In the genomic region with DNA sequence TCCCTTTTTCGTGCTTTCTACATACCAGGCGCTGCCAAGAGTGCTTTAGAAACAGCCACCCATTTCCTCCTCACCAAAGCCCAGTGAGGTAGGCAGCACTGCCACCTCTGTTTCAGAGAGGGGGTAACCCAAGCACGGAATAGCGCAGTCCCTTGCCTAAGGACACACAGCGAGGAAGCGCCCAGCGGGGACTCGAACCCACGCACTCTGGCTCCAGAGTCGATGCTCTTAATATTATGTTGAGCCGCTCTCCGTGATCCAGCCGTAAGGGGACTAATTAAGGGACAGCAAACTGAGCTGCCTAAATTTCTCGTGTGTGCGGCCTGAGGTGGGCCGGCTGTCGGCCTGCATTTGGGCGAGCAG, we compare ENCODE assay signal across 1 cellular context.
TF ChIP-seq lines count a peak whose summit lies in the region.

No MANE protein-coding gene starts in this region.

TF ChIP-seq in HepG2, 621 proteins besides CTCF, POLR2A, EP300 and RAD21 (continues in another document):
- TF ChIP-seq, protein P1, sequence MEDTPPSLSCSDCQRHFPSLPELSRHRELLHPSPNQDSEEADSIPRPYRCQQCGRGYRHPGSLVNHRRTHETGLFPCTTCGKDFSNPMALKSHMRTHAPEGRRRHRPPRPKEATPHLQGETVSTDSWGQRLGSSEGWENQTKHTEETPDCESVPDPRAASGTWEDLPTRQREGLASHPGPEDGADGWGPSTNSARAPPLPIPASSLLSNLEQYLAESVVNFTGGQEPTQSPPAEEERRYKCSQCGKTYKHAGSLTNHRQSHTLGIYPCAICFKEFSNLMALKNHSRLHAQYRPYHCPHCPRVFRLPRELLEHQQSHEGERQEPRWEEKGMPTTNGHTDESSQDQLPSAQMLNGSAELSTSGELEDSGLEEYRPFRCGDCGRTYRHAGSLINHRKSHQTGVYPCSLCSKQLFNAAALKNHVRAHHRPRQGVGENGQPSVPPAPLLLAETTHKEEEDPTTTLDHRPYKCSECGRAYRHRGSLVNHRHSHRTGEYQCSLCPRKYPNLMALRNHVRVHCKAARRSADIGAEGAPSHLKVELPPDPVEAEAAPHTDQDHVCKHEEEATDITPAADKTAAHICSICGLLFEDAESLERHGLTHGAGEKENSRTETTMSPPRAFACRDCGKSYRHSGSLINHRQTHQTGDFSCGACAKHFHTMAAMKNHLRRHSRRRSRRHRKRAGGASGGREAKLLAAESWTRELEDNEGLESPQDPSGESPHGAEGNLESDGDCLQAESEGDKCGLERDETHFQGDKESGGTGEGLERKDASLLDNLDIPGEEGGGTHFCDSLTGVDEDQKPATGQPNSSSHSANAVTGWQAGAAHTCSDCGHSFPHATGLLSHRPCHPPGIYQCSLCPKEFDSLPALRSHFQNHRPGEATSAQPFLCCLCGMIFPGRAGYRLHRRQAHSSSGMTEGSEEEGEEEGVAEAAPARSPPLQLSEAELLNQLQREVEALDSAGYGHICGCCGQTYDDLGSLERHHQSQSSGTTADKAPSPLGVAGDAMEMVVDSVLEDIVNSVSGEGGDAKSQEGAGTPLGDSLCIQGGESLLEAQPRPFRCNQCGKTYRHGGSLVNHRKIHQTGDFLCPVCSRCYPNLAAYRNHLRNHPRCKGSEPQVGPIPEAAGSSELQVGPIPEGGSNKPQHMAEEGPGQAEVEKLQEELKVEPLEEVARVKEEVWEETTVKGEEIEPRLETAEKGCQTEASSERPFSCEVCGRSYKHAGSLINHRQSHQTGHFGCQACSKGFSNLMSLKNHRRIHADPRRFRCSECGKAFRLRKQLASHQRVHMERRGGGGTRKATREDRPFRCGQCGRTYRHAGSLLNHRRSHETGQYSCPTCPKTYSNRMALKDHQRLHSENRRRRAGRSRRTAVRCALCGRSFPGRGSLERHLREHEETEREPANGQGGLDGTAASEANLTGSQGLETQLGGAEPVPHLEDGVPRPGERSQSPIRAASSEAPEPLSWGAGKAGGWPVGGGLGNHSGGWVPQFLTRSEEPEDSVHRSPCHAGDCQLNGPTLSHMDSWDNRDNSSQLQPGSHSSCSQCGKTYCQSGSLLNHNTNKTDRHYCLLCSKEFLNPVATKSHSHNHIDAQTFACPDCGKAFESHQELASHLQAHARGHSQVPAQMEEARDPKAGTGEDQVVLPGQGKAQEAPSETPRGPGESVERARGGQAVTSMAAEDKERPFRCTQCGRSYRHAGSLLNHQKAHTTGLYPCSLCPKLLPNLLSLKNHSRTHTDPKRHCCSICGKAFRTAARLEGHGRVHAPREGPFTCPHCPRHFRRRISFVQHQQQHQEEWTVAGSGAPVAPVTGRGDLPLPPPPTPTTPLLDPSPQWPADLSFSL (CRISPR knock-in tag; IDR thresholded peaks at IDR 0.05), result no peak
- TF ChIP-seq ADNP (CRISPR knock-in tag; IDR thresholded peaks at IDR 0.05), result peak; percentile 83; the same call in 1 of the 2 replicates
- no peak for TF ChIP-seq ZNF562 (CRISPR knock-in tag; IDR thresholded peaks at IDR 0.05; ENCODE audit: borderline replicate concordance)
- no peak for TF ChIP-seq HNRNPL (IDR thresholded peaks at IDR 0.05; ENCODE audit: low read depth, low read length)
- no peak for TF ChIP-seq NCOR1 (IDR thresholded peaks at IDR 0.05; ENCODE audit: borderline replicate concordance, low read length)
- 0 out of 2 replicates have a peak, but pooled peaks have one; percentile 5 for TF ChIP-seq MIXL1 (CRISPR knock-in tag; IDR thresholded peaks at IDR 0.05)
- peak; percentile 69; the same call in 1 of the 2 replicates for TF ChIP-seq ZMYM2 (CRISPR knock-in tag; IDR thresholded peaks at IDR 0.05)
- TF ChIP-seq HES4 (CRISPR knock-in tag; IDR thresholded peaks at IDR 0.05; ENCODE audit: borderline replicate concordance), result no peak
- no peak for TF ChIP-seq KLF13 (CRISPR knock-in tag; IDR thresholded peaks at IDR 0.05)
- TF ChIP-seq, protein P2, sequence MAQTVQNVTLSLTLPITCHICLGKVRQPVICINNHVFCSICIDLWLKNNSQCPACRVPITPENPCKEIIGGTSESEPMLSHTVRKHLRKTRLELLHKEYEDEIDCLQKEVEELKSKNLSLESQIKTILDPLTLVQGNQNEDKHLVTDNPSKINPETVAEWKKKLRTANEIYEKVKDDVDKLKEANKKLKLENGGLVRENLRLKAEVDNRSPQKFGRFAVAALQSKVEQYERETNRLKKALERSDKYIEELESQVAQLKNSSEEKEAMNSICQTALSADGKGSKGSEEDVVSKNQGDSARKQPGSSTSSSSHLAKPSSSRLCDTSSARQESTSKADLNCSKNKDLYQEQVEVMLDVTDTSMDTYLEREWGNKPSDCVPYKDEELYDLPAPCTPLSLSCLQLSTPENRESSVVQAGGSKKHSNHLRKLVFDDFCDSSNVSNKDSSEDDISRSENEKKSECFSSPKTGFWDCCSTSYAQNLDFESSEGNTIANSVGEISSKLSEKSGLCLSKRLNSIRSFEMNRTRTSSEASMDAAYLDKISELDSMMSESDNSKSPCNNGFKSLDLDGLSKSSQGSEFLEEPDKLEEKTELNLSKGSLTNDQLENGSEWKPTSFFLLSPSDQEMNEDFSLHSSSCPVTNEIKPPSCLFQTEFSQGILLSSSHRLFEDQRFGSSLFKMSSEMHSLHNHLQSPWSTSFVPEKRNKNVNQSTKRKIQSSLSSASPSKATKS (CRISPR knock-in tag; IDR thresholded peaks at IDR 0.05), result no peak
- TF ChIP-seq, protein P3, sequence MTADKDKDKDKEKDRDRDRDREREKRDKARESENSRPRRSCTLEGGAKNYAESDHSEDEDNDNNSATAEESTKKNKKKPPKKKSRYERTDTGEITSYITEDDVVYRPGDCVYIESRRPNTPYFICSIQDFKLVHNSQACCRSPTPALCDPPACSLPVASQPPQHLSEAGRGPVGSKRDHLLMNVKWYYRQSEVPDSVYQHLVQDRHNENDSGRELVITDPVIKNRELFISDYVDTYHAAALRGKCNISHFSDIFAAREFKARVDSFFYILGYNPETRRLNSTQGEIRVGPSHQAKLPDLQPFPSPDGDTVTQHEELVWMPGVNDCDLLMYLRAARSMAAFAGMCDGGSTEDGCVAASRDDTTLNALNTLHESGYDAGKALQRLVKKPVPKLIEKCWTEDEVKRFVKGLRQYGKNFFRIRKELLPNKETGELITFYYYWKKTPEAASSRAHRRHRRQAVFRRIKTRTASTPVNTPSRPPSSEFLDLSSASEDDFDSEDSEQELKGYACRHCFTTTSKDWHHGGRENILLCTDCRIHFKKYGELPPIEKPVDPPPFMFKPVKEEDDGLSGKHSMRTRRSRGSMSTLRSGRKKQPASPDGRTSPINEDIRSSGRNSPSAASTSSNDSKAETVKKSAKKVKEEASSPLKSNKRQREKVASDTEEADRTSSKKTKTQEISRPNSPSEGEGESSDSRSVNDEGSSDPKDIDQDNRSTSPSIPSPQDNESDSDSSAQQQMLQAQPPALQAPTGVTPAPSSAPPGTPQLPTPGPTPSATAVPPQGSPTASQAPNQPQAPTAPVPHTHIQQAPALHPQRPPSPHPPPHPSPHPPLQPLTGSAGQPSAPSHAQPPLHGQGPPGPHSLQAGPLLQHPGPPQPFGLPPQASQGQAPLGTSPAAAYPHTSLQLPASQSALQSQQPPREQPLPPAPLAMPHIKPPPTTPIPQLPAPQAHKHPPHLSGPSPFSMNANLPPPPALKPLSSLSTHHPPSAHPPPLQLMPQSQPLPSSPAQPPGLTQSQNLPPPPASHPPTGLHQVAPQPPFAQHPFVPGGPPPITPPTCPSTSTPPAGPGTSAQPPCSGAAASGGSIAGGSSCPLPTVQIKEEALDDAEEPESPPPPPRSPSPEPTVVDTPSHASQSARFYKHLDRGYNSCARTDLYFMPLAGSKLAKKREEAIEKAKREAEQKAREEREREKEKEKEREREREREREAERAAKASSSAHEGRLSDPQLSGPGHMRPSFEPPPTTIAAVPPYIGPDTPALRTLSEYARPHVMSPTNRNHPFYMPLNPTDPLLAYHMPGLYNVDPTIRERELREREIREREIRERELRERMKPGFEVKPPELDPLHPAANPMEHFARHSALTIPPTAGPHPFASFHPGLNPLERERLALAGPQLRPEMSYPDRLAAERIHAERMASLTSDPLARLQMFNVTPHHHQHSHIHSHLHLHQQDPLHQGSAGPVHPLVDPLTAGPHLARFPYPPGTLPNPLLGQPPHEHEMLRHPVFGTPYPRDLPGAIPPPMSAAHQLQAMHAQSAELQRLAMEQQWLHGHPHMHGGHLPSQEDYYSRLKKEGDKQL (CRISPR knock-in tag; IDR thresholded peaks at IDR 0.05; ENCODE audit: low read depth), result no peak
- no peak for TF ChIP-seq MIER3 (CRISPR knock-in tag; IDR thresholded peaks at IDR 0.05; ENCODE audit: borderline replicate concordance)
- TF ChIP-seq, protein P4, sequence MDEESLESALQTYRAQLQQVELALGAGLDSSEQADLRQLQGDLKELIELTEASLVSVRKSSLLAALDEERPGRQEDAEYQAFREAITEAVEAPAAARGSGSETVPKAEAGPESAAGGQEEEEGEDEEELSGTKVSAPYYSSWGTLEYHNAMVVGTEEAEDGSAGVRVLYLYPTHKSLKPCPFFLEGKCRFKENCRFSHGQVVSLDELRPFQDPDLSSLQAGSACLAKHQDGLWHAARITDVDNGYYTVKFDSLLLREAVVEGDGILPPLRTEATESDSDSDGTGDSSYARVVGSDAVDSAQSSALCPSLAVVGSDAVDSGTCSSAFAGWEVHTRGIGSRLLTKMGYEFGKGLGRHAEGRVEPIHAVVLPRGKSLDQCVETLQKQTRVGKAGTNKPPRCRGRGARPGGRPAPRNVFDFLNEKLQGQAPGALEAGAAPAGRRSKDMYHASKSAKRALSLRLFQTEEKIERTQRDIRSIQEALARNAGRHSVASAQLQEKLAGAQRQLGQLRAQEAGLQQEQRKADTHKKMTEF (CRISPR knock-in tag; IDR thresholded peaks at IDR 0.05), result no peak
- TF ChIP-seq, protein P5, sequence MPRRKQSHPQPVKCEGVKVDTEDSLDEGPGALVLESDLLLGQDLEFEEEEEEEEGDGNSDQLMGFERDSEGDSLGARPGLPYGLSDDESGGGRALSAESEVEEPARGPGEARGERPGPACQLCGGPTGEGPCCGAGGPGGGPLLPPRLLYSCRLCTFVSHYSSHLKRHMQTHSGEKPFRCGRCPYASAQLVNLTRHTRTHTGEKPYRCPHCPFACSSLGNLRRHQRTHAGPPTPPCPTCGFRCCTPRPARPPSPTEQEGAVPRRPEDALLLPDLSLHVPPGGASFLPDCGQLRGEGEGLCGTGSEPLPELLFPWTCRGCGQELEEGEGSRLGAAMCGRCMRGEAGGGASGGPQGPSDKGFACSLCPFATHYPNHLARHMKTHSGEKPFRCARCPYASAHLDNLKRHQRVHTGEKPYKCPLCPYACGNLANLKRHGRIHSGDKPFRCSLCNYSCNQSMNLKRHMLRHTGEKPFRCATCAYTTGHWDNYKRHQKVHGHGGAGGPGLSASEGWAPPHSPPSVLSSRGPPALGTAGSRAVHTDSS (CRISPR knock-in tag; conservative IDR thresholded peaks at IDR 0.05), result no peak
- no peak for TF ChIP-seq ZNF337 (CRISPR knock-in tag; IDR thresholded peaks at IDR 0.05; ENCODE audit: borderline replicate concordance, low read depth)
- TF ChIP-seq RELA (CRISPR knock-in tag; IDR thresholded peaks at IDR 0.05), result no peak
- TF ChIP-seq, protein P6, sequence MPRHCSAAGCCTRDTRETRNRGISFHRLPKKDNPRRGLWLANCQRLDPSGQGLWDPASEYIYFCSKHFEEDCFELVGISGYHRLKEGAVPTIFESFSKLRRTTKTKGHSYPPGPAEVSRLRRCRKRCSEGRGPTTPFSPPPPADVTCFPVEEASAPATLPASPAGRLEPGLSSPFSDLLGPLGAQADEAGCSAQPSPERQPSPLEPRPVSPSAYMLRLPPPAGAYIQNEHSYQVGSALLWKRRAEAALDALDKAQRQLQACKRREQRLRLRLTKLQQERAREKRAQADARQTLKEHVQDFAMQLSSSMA (CRISPR knock-in tag; IDR thresholded peaks at IDR 0.05), result no peak
- TF ChIP-seq, protein P7, sequence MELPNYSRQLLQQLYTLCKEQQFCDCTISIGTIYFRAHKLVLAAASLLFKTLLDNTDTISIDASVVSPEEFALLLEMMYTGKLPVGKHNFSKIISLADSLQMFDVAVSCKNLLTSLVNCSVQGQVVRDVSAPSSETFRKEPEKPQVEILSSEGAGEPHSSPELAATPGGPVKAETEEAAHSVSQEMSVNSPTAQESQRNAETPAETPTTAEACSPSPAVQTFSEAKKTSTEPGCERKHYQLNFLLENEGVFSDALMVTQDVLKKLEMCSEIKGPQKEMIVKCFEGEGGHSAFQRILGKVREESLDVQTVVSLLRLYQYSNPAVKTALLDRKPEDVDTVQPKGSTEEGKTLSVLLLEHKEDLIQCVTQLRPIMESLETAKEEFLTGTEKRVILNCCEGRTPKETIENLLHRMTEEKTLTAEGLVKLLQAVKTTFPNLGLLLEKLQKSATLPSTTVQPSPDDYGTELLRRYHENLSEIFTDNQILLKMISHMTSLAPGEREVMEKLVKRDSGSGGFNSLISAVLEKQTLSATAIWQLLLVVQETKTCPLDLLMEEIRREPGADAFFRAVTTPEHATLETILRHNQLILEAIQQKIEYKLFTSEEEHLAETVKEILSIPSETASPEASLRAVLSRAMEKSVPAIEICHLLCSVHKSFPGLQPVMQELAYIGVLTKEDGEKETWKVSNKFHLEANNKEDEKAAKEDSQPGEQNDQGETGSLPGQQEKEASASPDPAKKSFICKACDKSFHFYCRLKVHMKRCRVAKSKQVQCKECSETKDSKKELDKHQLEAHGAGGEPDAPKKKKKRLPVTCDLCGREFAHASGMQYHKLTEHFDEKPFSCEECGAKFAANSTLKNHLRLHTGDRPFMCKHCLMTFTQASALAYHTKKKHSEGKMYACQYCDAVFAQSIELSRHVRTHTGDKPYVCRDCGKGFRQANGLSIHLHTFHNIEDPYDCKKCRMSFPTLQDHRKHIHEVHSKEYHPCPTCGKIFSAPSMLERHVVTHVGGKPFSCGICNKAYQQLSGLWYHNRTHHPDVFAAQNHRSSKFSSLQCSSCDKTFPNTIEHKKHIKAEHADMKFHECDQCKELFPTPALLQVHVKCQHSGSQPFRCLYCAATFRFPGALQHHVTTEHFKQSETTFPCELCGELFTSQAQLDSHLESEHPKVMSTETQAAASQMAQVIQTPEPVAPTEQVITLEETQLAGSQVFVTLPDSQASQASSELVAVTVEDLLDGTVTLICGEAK (IDR thresholded peaks at IDR 0.05), result no peak
- TF ChIP-seq, protein P7 (CRISPR knock-in tag; IDR thresholded peaks at IDR 0.05), result no peak
